ENCODE assay signal across 1 cellular context in the genomic region with DNA sequence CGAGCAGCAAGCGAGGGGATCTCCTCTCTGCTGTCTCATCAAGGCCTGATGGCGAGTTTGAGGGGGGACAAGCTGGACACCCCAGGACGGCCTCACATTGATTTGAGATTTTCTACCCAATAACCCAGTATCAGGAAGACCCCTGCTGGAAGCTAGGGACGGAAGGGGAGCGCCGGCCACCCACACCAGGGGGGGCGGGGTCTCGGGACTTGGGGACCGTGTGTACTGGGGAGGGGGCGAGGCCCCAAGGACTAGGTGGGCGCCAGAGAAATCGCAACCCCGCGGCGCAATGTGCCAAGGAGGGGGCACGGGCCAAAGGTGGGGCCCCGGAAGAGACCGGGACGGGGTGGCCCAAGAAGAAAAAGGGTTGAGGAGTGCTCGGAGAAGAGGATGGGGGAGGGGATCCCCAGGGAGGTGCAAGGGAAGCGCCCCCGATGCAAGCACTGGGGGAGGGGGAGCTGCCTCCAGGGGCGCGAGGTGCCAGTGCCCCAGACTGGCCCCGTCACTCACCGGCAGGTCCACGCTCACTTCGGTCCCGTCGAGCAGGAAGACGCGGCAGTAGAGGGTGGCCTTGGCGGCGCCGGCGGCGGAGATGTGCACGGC.
TF ChIP-seq lines count a peak whose summit lies in the region.

No MANE protein-coding gene starts in this region.

TF ChIP-seq in H1, 55 proteins besides CTCF, POLR2A, EP300 and RAD21:
- TF ChIP-seq SRF (IDR thresholded peaks at IDR 0.05; ENCODE audit: low read depth, low read length) (no peak), BACH1 (IDR thresholded peaks at IDR 0.05; ENCODE audit: low read length) (no peak), RBBP5 (IDR thresholded peaks at IDR 0.05; ENCODE audit: borderline replicate concordance, low read depth, low read length) (peak; percentile 87), SIN3A (conservative IDR thresholded peaks at IDR 0.05 in 1 of 2, IDR thresholded peaks at IDR 0.05 in 1 of 2; ENCODE audit: low read depth in 1 of 2, low read length in 2 of 2) (peak in 1 of 2 experiments; percentile 69; a peak in 2 of 4 replicates), RNF2 (IDR thresholded peaks at IDR 0.05; ENCODE audit: borderline replicate concordance, low read depth, low read length, missing control alignments, poor library complexity, severe bottlenecking) (no peak), ASH2L (IDR thresholded peaks at IDR 0.05; ENCODE audit: low read length) (peak; percentile 74), PHF8 (conservative IDR thresholded peaks at IDR 0.05; ENCODE audit: low read depth, low read length) (peak; percentile 44), RFX5 (IDR thresholded peaks at IDR 0.05; ENCODE audit: borderline replicate concordance, low read depth, low read length) (no peak), SP2 (IDR thresholded peaks at IDR 0.05; ENCODE audit: low read length) (no peak), CHD1 (IDR thresholded peaks at IDR 0.05; ENCODE audit: low read depth, low read length) (no peak), JUND (IDR thresholded peaks at IDR 0.05; ENCODE audit: low read length) (no peak), KDM4A (IDR thresholded peaks at IDR 0.05; ENCODE audit: low read depth, low read length, severe bottlenecking) (peak; percentile 65), CTBP2 (IDR thresholded peaks at IDR 0.05; ENCODE audit: borderline replicate concordance, insufficient read depth, insufficient read length, low read length) (no peak), SIRT6 (IDR thresholded peaks at IDR 0.05; ENCODE audit: low read length) (no peak), ZNF274 (IDR thresholded peaks at IDR 0.05; ENCODE audit: borderline replicate concordance, extremely low read depth, low read length) (no peak), TBP (IDR thresholded peaks at IDR 0.05; ENCODE audit: low read depth, low read length) (0 out of 2 replicates have a peak, but pooled peaks have one; percentile 17)
- TF ChIP-seq, protein P1, sequence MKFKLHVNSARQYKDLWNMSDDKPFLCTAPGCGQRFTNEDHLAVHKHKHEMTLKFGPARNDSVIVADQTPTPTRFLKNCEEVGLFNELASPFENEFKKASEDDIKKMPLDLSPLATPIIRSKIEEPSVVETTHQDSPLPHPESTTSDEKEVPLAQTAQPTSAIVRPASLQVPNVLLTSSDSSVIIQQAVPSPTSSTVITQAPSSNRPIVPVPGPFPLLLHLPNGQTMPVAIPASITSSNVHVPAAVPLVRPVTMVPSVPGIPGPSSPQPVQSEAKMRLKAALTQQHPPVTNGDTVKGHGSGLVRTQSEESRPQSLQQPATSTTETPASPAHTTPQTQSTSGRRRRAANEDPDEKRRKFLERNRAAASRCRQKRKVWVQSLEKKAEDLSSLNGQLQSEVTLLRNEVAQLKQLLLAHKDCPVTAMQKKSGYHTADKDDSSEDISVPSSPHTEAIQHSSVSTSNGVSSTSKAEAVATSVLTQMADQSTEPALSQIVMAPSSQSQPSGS (IDR thresholded peaks at IDR 0.05; ENCODE audit: low read length) = no peak
